20 cellular contexts compared by ENCODE assay signal in the genomic region with DNA sequence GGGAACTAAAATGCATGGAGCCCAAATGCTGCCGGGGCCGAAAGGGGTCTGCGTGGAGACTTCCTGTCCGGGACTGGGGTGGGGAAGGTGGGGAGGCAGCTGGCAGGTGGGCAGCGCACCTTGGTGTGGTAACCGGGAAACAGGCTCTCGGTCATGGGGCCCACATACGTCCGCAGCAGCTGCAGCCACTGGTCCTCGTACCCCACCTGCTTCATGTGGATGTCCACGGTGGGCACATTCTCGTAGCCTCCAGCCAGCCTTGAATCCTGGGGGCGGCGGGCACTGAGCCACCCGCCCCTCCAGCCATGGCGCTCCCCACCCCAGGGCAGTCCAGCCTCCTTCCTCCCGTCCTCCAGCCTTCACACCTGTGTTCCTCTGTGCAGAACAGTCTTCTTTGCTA. TPM values are rescaled to one million over a fixed set of nuclear protein-coding genes. Genes with fewer than 3 reads are reported as not detected.
DNase-seq lines count a peak whose midpoint lies in the region; TF ChIP-seq lines count a peak whose summit lies in the region.
"Had no signal": no experiment of that assay in that cellular context is flagged by ENCODE, and none has a peak within 500 bp of the region (broad histone marks: within the 10 kb centered on the region; RNA-seq: fewer than 3 reads in every experiment).

No MANE protein-coding gene starts in this region.

- H3K4me3 Mint-ChIP-seq in T-helper 2 cell treated with Interferon-gamma antibody and Interleukin-4, amounts not matched to agents 5 μg/mL and 100 μg/mL, for 36 hours, result no peak overlapping the region
- H3K4me3 Mint-ChIP-seq in H9, result no peak overlapping the region
- peak overlapping the region; percentile 48 for H3K4me3 Mint-ChIP-seq in neural progenitor cell
- no peak overlapping the region for H3K4me3 Mint-ChIP-seq in activated CD4-positive, alpha-beta memory T cell treated with anti-CD3 and anti-CD28 coated beads, Interleukin-2, amount 10 ng/mL, durations not matched to agents 7 days and 5 days
- no peak overlapping the region for H3K4me3 Mint-ChIP-seq in CD14-positive monocyte
- H3K4me3 Mint-ChIP-seq: CD8-positive, alpha-beta memory T cell had no signal

- no peak overlapping the region for H4K8ac ChIP-seq in H9 (replicated peaks; ENCODE audit: insufficient read length, low read depth, low read length)

- H3K27ac ChIP-seq in H9 (ENCODE audit: insufficient read length, low read depth, low read length) (no peak overlapping the region), neural progenitor cell (no peak overlapping the region)
- H3K27ac ChIP-seq: BLaER1, GM23248 had no signal

- H3K18ac ChIP-seq in H9 (ENCODE audit: insufficient read length, low read depth, low read length), result no peak overlapping the region

- H3K23me2 ChIP-seq in H9 (ENCODE audit: insufficient read length, low read depth, low read length, poor library complexity, severe bottlenecking), result no peaks in the 10 kb centered on the region

- H4K5ac ChIP-seq in H9 (ENCODE audit: insufficient read length, low read depth, low read length), result no peak overlapping the region

- TF ChIP-seq CTCF in H9 (conservative IDR thresholded peaks at IDR 0.05) (no peak), neural progenitor cell (IDR thresholded peaks at IDR 0.05) (no peak), CD14-positive monocyte (IDR thresholded peaks at IDR 0.05) (no peak)

- no peaks in the 10 kb centered on the region for H3K79me1 ChIP-seq in H9 (ENCODE audit: insufficient read depth, low read depth, low read length, poor library complexity, severe bottlenecking)

- H3K9ac ChIP-seq in H9 (ENCODE audit: extremely low read depth, insufficient read length, low read length), result no peak overlapping the region
- no peak overlapping the region for H3K9ac ChIP-seq in neural progenitor cell
- H3K9ac ChIP-seq: BLaER1, GM23248 had no signal

- H3K14ac ChIP-seq in H9 (ENCODE audit: insufficient read depth, low read length), result no peak overlapping the region

- H3K79me2 ChIP-seq in H9 (ENCODE audit: insufficient read depth, low read length) (no peaks in the 10 kb centered on the region), neural progenitor cell (ENCODE audit: low read depth) (no peaks in the 10 kb centered on the region)

- no peak overlapping the region for H2BK120ac ChIP-seq in H9 (ENCODE audit: low read depth, low read length, poor library complexity, severe bottlenecking)

- no peak overlapping the region for H4K91ac ChIP-seq in H9 (ENCODE audit: insufficient read length, low read depth, low read length)

- H2BK12ac ChIP-seq in H9 (ENCODE audit: insufficient read length, low read depth, low read length), result no peak overlapping the region

- no peak overlapping the region for H2BK15ac ChIP-seq in H9 (ENCODE audit: low read depth, low read length)

- WGBS in H9 (ENCODE audit: extremely low coverage, insufficient read length, low lambda C conversion rate), result no CpG with 5 or more reads among the region's 17 CpGs

- no peaks in the 10 kb centered on the region for H3K36me3 ChIP-seq in neural progenitor cell

- intact Hi-C loops in CD14-positive monocyte (cut with micrococcal nuclease), result no loop called here

- H4K20me1 ChIP-seq in H9 (ENCODE audit: control insufficient read depth, insufficient read depth, insufficient read length), result no peaks in the 10 kb centered on the region
- H4K20me1 ChIP-seq in neural progenitor cell (ENCODE audit: low read depth), result no peaks in the 10 kb centered on the region
- H4K20me1 ChIP-seq: BLaER1 had no signal

- no peak overlapping the region for H2AK5ac ChIP-seq in H9 (ENCODE audit: insufficient read length, low read length)

- H3K23ac ChIP-seq in H9 (ENCODE audit: insufficient read length, low read depth, low read length), result no peak overlapping the region

- no peak overlapping the region for H3K56ac ChIP-seq in H9 (ENCODE audit: insufficient read length, low read depth, low read length)

- peaks cover 11% of the 10 kb centered on the region for H3K27me3 Mint-ChIP-seq in T-helper 2 cell treated with Interferon-gamma antibody and Interleukin-4, amounts not matched to agents 5 μg/mL and 100 μg/mL, for 36 hours (ENCODE audit: low read depth)
- H3K27me3 Mint-ChIP-seq in H9 (ENCODE audit: low read depth) (peaks cover 7% of the 10 kb centered on the region), neural progenitor cell (ENCODE audit: insufficient read depth, low read depth) (peaks cover 19% of the 10 kb centered on the region), CD14-positive monocyte (ENCODE audit: low read depth in 3 of 3) (peaks cover 12 to 13% (median 13%) of the 10 kb centered on the region in 3 donors)
- peaks cover 9% of the 10 kb centered on the region for H3K27me3 Mint-ChIP-seq in activated CD4-positive, alpha-beta memory T cell treated with anti-CD3 and anti-CD28 coated beads, Interleukin-2, amount 10 ng/mL, durations not matched to agents 7 days and 5 days

- no peak for DNase-seq in T-helper 2 cell treated with Interferon-gamma antibody and Interleukin-4, amounts not matched to agents 5 μg/mL and 100 μg/mL, for 36 hours (ENCODE audit: low spot score)
- no peak for DNase-seq in T-helper 2 cell
- DNase-seq in H9, result no peak
- no peak for DNase-seq in neural progenitor cell (ENCODE audit: low spot score)
- no peak for DNase-seq in NCI-H1092 treated with DMSO at 0.1 percent for 48 hours (lab: John Stamatoyannopoulos, UW)
- DNase-seq in activated CD4-positive, alpha-beta memory T cell treated with anti-CD3 and anti-CD28 coated beads, Interleukin-2, amount 10 ng/mL, durations not matched to agents 7 days and 5 days, result no peak
- no peak for DNase-seq in CD14-positive monocyte (ENCODE audit: low spot score)
- DNase-seq: 8988T; CD8-positive, alpha-beta memory T cell; COR-L47; DMS 273 treated with DMSO at 0.1 percent for 48 hours; DMS53; DND-41; EL; GM23248 had no signal

- peak overlapping the region; percentile 35 for H3K27ac Mint-ChIP-seq in T-helper 2 cell treated with Interferon-gamma antibody and Interleukin-4, amounts not matched to agents 5 μg/mL and 100 μg/mL, for 36 hours
- H3K27ac Mint-ChIP-seq in H9 (peak overlapping the region in 2 of 3 experiments; percentile 39 to 52; a peak in 1 of 7 replicates), neural progenitor cell (no peak overlapping the region), CD14-positive monocyte (no peak overlapping the region)
- no peak overlapping the region for H3K27ac Mint-ChIP-seq in activated CD4-positive, alpha-beta memory T cell treated with anti-CD3 and anti-CD28 coated beads, Interleukin-2, amount 10 ng/mL, durations not matched to agents 7 days and 5 days
- H3K27ac Mint-ChIP-seq: CD8-positive, alpha-beta memory T cell had no signal

- H3F3A ChIP-seq in neural progenitor cell (ENCODE audit: low read depth), result no peaks in the 10 kb centered on the region

- H3K4me2 ChIP-seq in H9 (ENCODE audit: insufficient read depth, insufficient read length, low read length), result no peak overlapping the region
- no peak overlapping the region for H3K4me2 ChIP-seq in neural progenitor cell
- H3K4me2 ChIP-seq: BLaER1 had no signal

- H2AFZ ChIP-seq in H9 (ENCODE audit: low read length) (no peak overlapping the region), neural progenitor cell (replicated peaks) (no peak overlapping the region)
- H2AFZ ChIP-seq: GM23248 had no signal

- H3T11ph ChIP-seq in H9 (ENCODE audit: low read length), result no peak overlapping the region

- H3K9me3 ChIP-seq in H9 (ENCODE audit: control insufficient read depth, low read depth, low read length) (no peaks in the 10 kb centered on the region), neural progenitor cell (ENCODE audit: low read depth) (no peaks in the 10 kb centered on the region)
- H3K9me3 ChIP-seq: BLaER1 had no signal

- H3K9me3 Mint-ChIP-seq in T-helper 2 cell treated with Interferon-gamma antibody and Interleukin-4, amounts not matched to agents 5 μg/mL and 100 μg/mL, for 36 hours, result no peaks in the 10 kb centered on the region
- H3K9me3 Mint-ChIP-seq in H9 (no peaks in the 10 kb centered on the region), neural progenitor cell (no peaks in the 10 kb centered on the region), CD14-positive monocyte (no peaks in the 10 kb centered on the region)
- H3K9me3 Mint-ChIP-seq in activated CD4-positive, alpha-beta memory T cell treated with anti-CD3 and anti-CD28 coated beads, Interleukin-2, amount 10 ng/mL, durations not matched to agents 7 days and 5 days, result no peaks in the 10 kb centered on the region
- H3K9me3 Mint-ChIP-seq: CD8-positive, alpha-beta memory T cell had no signal

- H2BK5ac ChIP-seq in H9 (ENCODE audit: insufficient read length, low read length), result no peak overlapping the region

- H3K4ac ChIP-seq in H9 (ENCODE audit: low read depth, low read length), result no peak overlapping the region

- no peak overlapping the region for H2BK20ac ChIP-seq in H9 (ENCODE audit: low read depth, low read length, poor library complexity, severe bottlenecking)

- POLR2A ChIA-PET in activated CD4-positive, alpha-beta memory T cell treated with anti-CD3 and anti-CD28 coated beads, Interleukin-2, amount 10 ng/mL, durations not matched to agents 7 days and 5 days (lab: Charles Lee), result interaction anchor here (1.9 kb wide), 1 partner anchor 10 kb away, joined by 7 read pairs; a partner anchor contains a TSS

- H3K4me1 Mint-ChIP-seq in T-helper 2 cell treated with Interferon-gamma antibody and Interleukin-4, amounts not matched to agents 5 μg/mL and 100 μg/mL, for 36 hours (ENCODE audit: low read depth), result peaks cover 3% of the 10 kb centered on the region
- no peaks in the 10 kb centered on the region for H3K4me1 Mint-ChIP-seq in H9
- no peaks in the 10 kb centered on the region for H3K4me1 Mint-ChIP-seq in neural progenitor cell
- H3K4me1 Mint-ChIP-seq in activated CD4-positive, alpha-beta memory T cell treated with anti-CD3 and anti-CD28 coated beads, Interleukin-2, amount 10 ng/mL, durations not matched to agents 7 days and 5 days, result peaks cover 12% of the 10 kb centered on the region
- peaks cover 18% of the 10 kb centered on the region for H3K4me1 Mint-ChIP-seq in CD14-positive monocyte

- H3K4me1 ChIP-seq in H9 (ENCODE audit: insufficient read depth, low read length) (no peaks in the 10 kb centered on the region), neural progenitor cell (no peaks in the 10 kb centered on the region)

- H3K27me3 ChIP-seq in H9 (ENCODE audit: insufficient read depth, low read length) (no peaks in the 10 kb centered on the region), neural progenitor cell (peaks cover 17% of the 10 kb centered on the region)

- CTCF ChIA-PET in activated CD4-positive, alpha-beta memory T cell treated with anti-CD3 and anti-CD28 coated beads, Interleukin-2, amount 10 ng/mL, durations not matched to agents 7 days and 5 days (lab: Charles Lee), result interaction anchor here (1.0 kb wide), 1 partner anchor 15 kb away, joined by 3 read pairs; no protein-coding TSS in a partner anchor

- H3K36me3 Mint-ChIP-seq in T-helper 2 cell treated with Interferon-gamma antibody and Interleukin-4, amounts not matched to agents 5 μg/mL and 100 μg/mL, for 36 hours (ENCODE audit: low read depth), result peaks cover 14% of the 10 kb centered on the region
- H3K36me3 Mint-ChIP-seq in H9 (ENCODE audit: insufficient read depth in 1 of 3, low read depth in 3 of 3), result peaks cover 7 to 43% (median 19%) of the 10 kb centered on the region in 3 experiments; a peak in 6 of 7 replicates
- H3K36me3 Mint-ChIP-seq in neural progenitor cell, result peaks cover 2% of the 10 kb centered on the region
- H3K36me3 Mint-ChIP-seq in activated CD4-positive, alpha-beta memory T cell treated with anti-CD3 and anti-CD28 coated beads, Interleukin-2, amount 10 ng/mL, durations not matched to agents 7 days and 5 days (ENCODE audit: low read depth), result peaks cover 18% of the 10 kb centered on the region
- H3K36me3 Mint-ChIP-seq in CD14-positive monocyte, result peaks cover 52 to 77% of the 10 kb centered on the region in 2 donors

- H3K4me3 ChIP-seq in neural progenitor cell, result no peak overlapping the region
- H3K4me3 ChIP-seq: BLaER1, GM12878, GM23248 had no signal

RNA-seq across cellular contexts. Expression of a gene that starts 6.6 kb away (rescaled TPM):
- total RNA-seq in H9 (2021) (0.11 and 0.15 TPM in 2 replicates), neural progenitor cell (ENCODE audit: low replicate concordance) (not detected in 2 replicates)
- total RNA-seq in activated CD4-positive, alpha-beta memory T cell treated with anti-CD3 and anti-CD28 coated beads, Interleukin-2, amount 10 ng/mL, durations not matched to agents 7 days and 5 days, result not detected
- polyA plus RNA-seq in CD14-positive monocyte, result not detected
- total RNA-seq: A673; CD8-positive, alpha-beta memory T cell; G401; GM12878; GM23248 had no signal
- polyA plus RNA-seq: AG04450; CD8-positive, alpha-beta memory T cell; GM23248 had no signal

RNA-seq across cellular contexts. Expression of a gene that starts 9.9 kb away (rescaled TPM):
- 70.5 and 74.5 TPM in 2 replicates for total RNA-seq in H9 (2021)
- total RNA-seq in neural progenitor cell (ENCODE audit: low replicate concordance), result 9.4 and 19.9 TPM in 2 replicates
- total RNA-seq in activated CD4-positive, alpha-beta memory T cell treated with anti-CD3 and anti-CD28 coated beads, Interleukin-2, amount 10 ng/mL, durations not matched to agents 7 days and 5 days, result 10 to 100 TPM; 63.3 to 66.6 TPM
- 10 to 100 TPM; 26.9 to 28.1 TPM for polyA plus RNA-seq in CD14-positive monocyte

RNA-seq across cellular contexts. Expression of a gene that starts 10.5 kb away (rescaled TPM):
- total RNA-seq in H9 (2021) (52.7 and 53.4 TPM in 2 replicates), neural progenitor cell (ENCODE audit: low replicate concordance) (39.1 and 52.9 TPM in 2 replicates)
- 10 to 100 TPM; 59.9 to 60.5 TPM for total RNA-seq in activated CD4-positive, alpha-beta memory T cell treated with anti-CD3 and anti-CD28 coated beads, Interleukin-2, amount 10 ng/mL, durations not matched to agents 7 days and 5 days
- polyA plus RNA-seq in CD14-positive monocyte, result 100 to 1,000 TPM in 1 of 2 donors, 10 to 100 TPM in 1; 74.9 to 109 TPM

RNA-seq across cellular contexts. Expression of a gene that starts 27.4 kb away (rescaled TPM):
- total RNA-seq in H9 (2021) (0.50 and 0.88 TPM in 2 replicates), neural progenitor cell (ENCODE audit: low replicate concordance) (0.28 TPM in 1 of 2 replicates, not detected in the other)
- total RNA-seq in activated CD4-positive, alpha-beta memory T cell treated with anti-CD3 and anti-CD28 coated beads, Interleukin-2, amount 10 ng/mL, durations not matched to agents 7 days and 5 days, result not detected
- polyA plus RNA-seq in CD14-positive monocyte, result not detected
- total RNA-seq: A673; CD8-positive, alpha-beta memory T cell; G401; GM12878; GM23248 had no signal
- polyA plus RNA-seq: CD8-positive, alpha-beta memory T cell; GM12878; GM23248 had no signal

RNA-seq across cellular contexts. Expression of a gene that starts 30.1 kb away (rescaled TPM):
- 9.7 and 11.4 TPM in 2 replicates for total RNA-seq in H9 (2021)
- 1.2 and 4.6 TPM in 2 replicates for total RNA-seq in neural progenitor cell (ENCODE audit: low replicate concordance)
- 10 to 100 TPM; 19.7 to 20.6 TPM for total RNA-seq in activated CD4-positive, alpha-beta memory T cell treated with anti-CD3 and anti-CD28 coated beads, Interleukin-2, amount 10 ng/mL, durations not matched to agents 7 days and 5 days
- not detected for polyA plus RNA-seq in CD14-positive monocyte

Comparison
In these comparisons a context has a peak if more than half of its experiments do, and no peak if none do; other contexts are left out.
1. H3K27ac Mint-ChIP-seq: peak in T-helper 2 cell treated with Interferon-gamma antibody and Interleukin-4, amounts not matched to agents 5 μg/mL and 100 μg/mL, for 36 hours (single experiment) and H9 (2 of 3); none in neural progenitor cell (single experiment), activated CD4-positive, alpha-beta memory T cell treated with anti-CD3 and anti-CD28 coated beads, Interleukin-2, amount 10 ng/mL, durations not matched to agents 7 days and 5 days (single experiment) and CD14-positive monocyte (0 of 7).